24 cellular contexts compared by ENCODE assay signal in the genomic region with DNA sequence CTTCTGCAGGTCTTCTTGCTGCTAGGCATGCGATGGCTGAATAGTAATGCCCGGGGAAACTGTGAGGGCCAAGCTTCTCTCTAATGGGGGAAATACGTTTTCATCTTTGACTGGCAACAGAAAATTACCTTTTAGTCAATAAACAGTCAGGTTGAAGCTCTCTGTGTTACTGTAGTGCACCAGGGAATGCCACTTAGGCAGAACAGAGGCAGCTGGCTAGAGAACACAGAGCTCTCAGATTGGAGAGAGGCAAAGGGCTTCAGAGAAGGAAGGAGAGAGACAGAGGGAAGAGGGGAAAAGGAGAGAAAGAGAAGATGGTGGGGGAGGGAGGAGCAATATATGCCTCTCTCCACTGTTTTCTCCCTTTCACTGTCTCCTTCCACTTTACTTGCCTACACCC. TPM values are rescaled to one million over a fixed set of nuclear protein-coding genes. Genes with fewer than 3 reads are reported as not detected.
"Had no signal": no experiment of that assay in that cellular context is flagged by ENCODE, and none has a peak within 500 bp of the region (broad histone marks: within the 10 kb centered on the region; RNA-seq: fewer than 3 reads in every experiment).

No MANE protein-coding gene starts in this region.

- H3K4me1 ChIP-seq: tibial nerve had no signal

- H3K9me3 ChIP-seq: lower lobe of right lung, tibial nerve, vagina had no signal

- H3K27me3 Mint-ChIP-seq: activated CD4-positive, alpha-beta T cell treated with anti-CD3 and anti-CD28 coated beads, Interleukin-2, amount 10 ng/mL, durations not matched to agents 24 days and 14 days; activated CD8-positive, alpha-beta T cell treated with anti-CD3 and anti-CD28 coated beads for 36 hours; activated naive CD4-positive, alpha-beta T cell treated with anti-CD3 and anti-CD28 coated beads, Interleukin-2, amount 10 ng/mL, durations not matched to agents 7 days and 5 days; activated naive CD8-positive, alpha-beta T cell treated with anti-CD3 and anti-CD28 coated beads, Interleukin-2, amount 50 U/mL, for 24 hours; brain; T-cell had no signal

- H3K27ac Mint-ChIP-seq: activated CD4-positive, alpha-beta T cell treated with anti-CD3 and anti-CD28 coated beads, Interleukin-2, amount 10 ng/mL, durations not matched to agents 24 days and 14 days; activated CD8-positive, alpha-beta T cell treated with anti-CD3 and anti-CD28 coated beads for 36 hours; activated naive CD4-positive, alpha-beta T cell treated with anti-CD3 and anti-CD28 coated beads, Interleukin-2, amount 10 ng/mL, durations not matched to agents 7 days and 5 days; activated naive CD8-positive, alpha-beta T cell treated with anti-CD3 and anti-CD28 coated beads, Interleukin-2, amount 50 U/mL, for 24 hours; activated T-helper 2 cell treated with anti-CD3 and anti-CD28 coated beads, Interferon-gamma antibody, Interleukin-2, Interleukin-4, amounts not matched to agents 10 μg/mL and 5 μg/mL and 100 μg/mL, durations not matched to agents 14 hours and 24 hours and 36 hours; mesothelial cell of epicardium; natural killer cell treated with Interleukin-12 subunit alpha and Interleukin-12 subunit beta and Interleukin-15 and Interleukin-18, amount 100 ng/mL, for 72 hours; T-cell had no signal

- DNase-seq: activated CD4-positive, alpha-beta T cell treated with anti-CD3 and anti-CD28 coated beads, Interleukin-2, amount 10 ng/mL, durations not matched to agents 24 days and 14 days; activated CD4-positive, CD25-positive, alpha-beta regulatory T cell; activated CD8-positive, alpha-beta T cell treated with anti-CD3 and anti-CD28 coated beads for 36 hours; activated naive CD4-positive, alpha-beta T cell treated with anti-CD3 and anti-CD28 coated beads, Interleukin-2, amount 10 ng/mL, durations not matched to agents 7 days and 5 days; activated naive CD8-positive, alpha-beta T cell treated with anti-CD3 and anti-CD28 coated beads, Interleukin-2, amount 50 U/mL, for 24 hours; activated T-cell treated with anti-CD3 and anti-CD28 coated beads, Interleukin-2, amount 50 U/mL, for 1 hour; anterior cingulate cortex; foreskin fibroblast; hippocampal formation; islet precursor cell; left colon; lower lobe of right lung; stimulated activated naive CD4-positive, alpha-beta T cell treated with Interleukin-2 at 50 U/mL for 16 hours; T-cell; T-helper 9 cell had no signal

- H3K36me3 ChIP-seq: tibial nerve, vagina had no signal

- H3K36me3 Mint-ChIP-seq: activated naive CD4-positive, alpha-beta T cell treated with anti-CD3 and anti-CD28 coated beads, Interleukin-2, amount 10 ng/mL, durations not matched to agents 7 days and 5 days; brain; mesothelial cell of epicardium; natural killer cell treated with Interleukin-12 subunit alpha and Interleukin-12 subunit beta and Interleukin-15 and Interleukin-18, amount 100 ng/mL, for 72 hours; T-cell had no signal

- H3K27ac ChIP-seq: epithelial cell of prostate, lower lobe of right lung, tibial nerve, vagina had no signal

- H3K4me3 ChIP-seq: lower lobe of right lung, tibial nerve, vagina had no signal

- H3K9me3 Mint-ChIP-seq: activated CD4-positive, alpha-beta T cell treated with anti-CD3 and anti-CD28 coated beads, Interleukin-2, amount 10 ng/mL, durations not matched to agents 24 days and 14 days; activated CD8-positive, alpha-beta T cell treated with anti-CD3 and anti-CD28 coated beads for 36 hours; activated naive CD4-positive, alpha-beta T cell treated with anti-CD3 and anti-CD28 coated beads, Interleukin-2, amount 10 ng/mL, durations not matched to agents 7 days and 5 days; activated naive CD8-positive, alpha-beta T cell treated with anti-CD3 and anti-CD28 coated beads, Interleukin-2, amount 50 U/mL, for 24 hours; activated T-helper 2 cell treated with anti-CD3 and anti-CD28 coated beads, Interferon-gamma antibody, Interleukin-2, Interleukin-4, amounts not matched to agents 10 μg/mL and 5 μg/mL and 100 μg/mL, durations not matched to agents 14 hours and 24 hours and 36 hours; brain; natural killer cell treated with Interleukin-12 subunit alpha and Interleukin-12 subunit beta and Interleukin-15 and Interleukin-18, amount 100 ng/mL, for 72 hours; T-cell had no signal

- ATAC-seq: activated CD8-positive, alpha-beta T cell treated with anti-CD3 and anti-CD28 coated beads for 36 hours; activated naive CD8-positive, alpha-beta T cell treated with anti-CD3 and anti-CD28 coated beads, Interleukin-2, amount 50 U/mL, for 24 hours; left colon; natural killer cell treated with Interleukin-12 subunit alpha and Interleukin-12 subunit beta and Interleukin-15 and Interleukin-18, amount 100 ng/mL, for 72 hours; sciatic nerve; T-cell had no signal

- H3K27me3 ChIP-seq: tibial nerve, vagina had no signal

- H3K4me3 Mint-ChIP-seq: activated CD4-positive, alpha-beta T cell treated with anti-CD3 and anti-CD28 coated beads, Interleukin-2, amount 10 ng/mL, durations not matched to agents 24 days and 14 days; activated CD8-positive, alpha-beta T cell treated with anti-CD3 and anti-CD28 coated beads for 36 hours; activated naive CD4-positive, alpha-beta T cell treated with anti-CD3 and anti-CD28 coated beads, Interleukin-2, amount 10 ng/mL, durations not matched to agents 7 days and 5 days; activated naive CD8-positive, alpha-beta T cell treated with anti-CD3 and anti-CD28 coated beads, Interleukin-2, amount 50 U/mL, for 24 hours; brain; mesothelial cell of epicardium; natural killer cell treated with Interleukin-12 subunit alpha and Interleukin-12 subunit beta and Interleukin-15 and Interleukin-18, amount 100 ng/mL, for 72 hours; T-cell had no signal

- H3K4me1 Mint-ChIP-seq: activated CD4-positive, alpha-beta T cell treated with anti-CD3 and anti-CD28 coated beads, Interleukin-2, amount 10 ng/mL, durations not matched to agents 24 days and 14 days; activated naive CD4-positive, alpha-beta T cell treated with anti-CD3 and anti-CD28 coated beads, Interleukin-2, amount 10 ng/mL, durations not matched to agents 7 days and 5 days; brain; mesothelial cell of epicardium had no signal

RNA-seq across cellular contexts. Expression of a gene that starts 6.7 kb away (rescaled TPM):
- total RNA-seq: glomerular endothelial cell had no signal
